ENCODE assay signal across 30 cellular contexts in genomic region chrX:32582729-32583128, GRCh38.
"Had no signal": no experiment of that assay in that cellular context is flagged by ENCODE, and none has a peak within 500 bp of the region (broad histone marks: within the 10 kb centered on the region; RNA-seq: fewer than 3 reads in every experiment).

No MANE protein-coding gene starts in this region.

- H3K36me3 ChIP-seq: adrenal gland, esophagus muscularis mucosa, gastroesophageal sphincter, WERI-Rb-1 had no signal

- H3K4me3 ChIP-seq: adrenal gland, body of pancreas, esophagus muscularis mucosa, gastroesophageal sphincter had no signal

- H3K4me1 ChIP-seq: adrenal gland, body of pancreas, esophagus muscularis mucosa, gastroesophageal sphincter had no signal

- H3K27me3 ChIP-seq: adrenal gland, body of pancreas, esophagus muscularis mucosa, gastroesophageal sphincter had no signal

- ATAC-seq: activated CD4-positive, CD25-positive, alpha-beta regulatory T cell treated with anti-CD3 and anti-CD28 coated beads, Interleukin-2, amount 50 U/mL, for 24 hours; activated CD8-positive, alpha-beta memory T cell treated with anti-CD3 and anti-CD28 coated beads, Interleukin-2, amount 10 ng/mL, durations not matched to agents 7 days and 5 days; activated CD8-positive, alpha-beta T cell treated with anti-CD3 and anti-CD28 coated beads, Interleukin-2, amount 10 ng/mL, durations not matched to agents 7 days and 5 days; activated naive CD8-positive, alpha-beta T cell treated with anti-CD3 and anti-CD28 coated beads, Interleukin-2, amount 50 U/mL, for 24 hours; body of pancreas; effector memory CD8-positive, alpha-beta T cell; gastroesophageal sphincter; T-helper 17 cell had no signal

- H3K9me3 ChIP-seq: adrenal gland, body of pancreas, esophagus muscularis mucosa, gastroesophageal sphincter had no signal

- DNase-seq: activated B cell treated with CpG ODN at 0.5 μM for 24 hours; activated CD4-positive, alpha-beta memory T cell treated with anti-CD3 and anti-CD28 coated beads for 36 hours; activated CD4-positive, alpha-beta T cell treated with anti-CD3 and anti-CD28 coated beads for 48 hours; activated CD8-positive, alpha-beta memory T cell treated with anti-CD3 and anti-CD28 coated beads, Interleukin-2, amount 10 ng/mL, durations not matched to agents 7 days and 5 days; activated CD8-positive, alpha-beta memory T cell treated with anti-CD3 and anti-CD28 coated beads, Interleukin-2, amount 50 U/mL, for 4 hours; activated CD8-positive, alpha-beta T cell treated with anti-CD3 and anti-CD28 coated beads, Interleukin-2, amount 10 ng/mL, durations not matched to agents 7 days and 5 days; activated effector memory CD4-positive, alpha-beta T cell treated with anti-CD3 and anti-CD28 coated beads, Interleukin-2, amount 50 U/mL, for 16 hours; activated naive CD4-positive, alpha-beta T cell treated with anti-CD3 and anti-CD28 coated beads for 36 hours; activated naive CD8-positive, alpha-beta T cell treated with anti-CD3 and anti-CD28 coated beads for 36 hours; activated naive CD8-positive, alpha-beta T cell treated with anti-CD3 and anti-CD28 coated beads, Interleukin-2, amount 50 U/mL, for 24 hours; activated T-cell treated with anti-CD3 and anti-CD28 coated beads, Interleukin-2, amount 50 U/mL, for 1 hour; activated T-cell treated with anti-CD3 and anti-CD28 coated beads, Interleukin-2, amount 50 U/mL, for 48 hours; adrenal gland; amygdala; aorta; body of pancreas; caudate nucleus; cortex of kidney; dermis blood vessel endothelial cell; effector CD4-positive, alpha-beta T cell; effector memory CD8-positive, alpha-beta T cell; erythroblast; foreskin melanocyte; T-helper 1 cell; T-helper 17 cell; T1000; WERI-Rb-1 had no signal

- H3K27ac ChIP-seq: adrenal gland, body of pancreas, esophagus muscularis mucosa, gastroesophageal sphincter, WERI-Rb-1 had no signal
